20 cellular contexts compared by ENCODE assay signal in the genomic region with DNA sequence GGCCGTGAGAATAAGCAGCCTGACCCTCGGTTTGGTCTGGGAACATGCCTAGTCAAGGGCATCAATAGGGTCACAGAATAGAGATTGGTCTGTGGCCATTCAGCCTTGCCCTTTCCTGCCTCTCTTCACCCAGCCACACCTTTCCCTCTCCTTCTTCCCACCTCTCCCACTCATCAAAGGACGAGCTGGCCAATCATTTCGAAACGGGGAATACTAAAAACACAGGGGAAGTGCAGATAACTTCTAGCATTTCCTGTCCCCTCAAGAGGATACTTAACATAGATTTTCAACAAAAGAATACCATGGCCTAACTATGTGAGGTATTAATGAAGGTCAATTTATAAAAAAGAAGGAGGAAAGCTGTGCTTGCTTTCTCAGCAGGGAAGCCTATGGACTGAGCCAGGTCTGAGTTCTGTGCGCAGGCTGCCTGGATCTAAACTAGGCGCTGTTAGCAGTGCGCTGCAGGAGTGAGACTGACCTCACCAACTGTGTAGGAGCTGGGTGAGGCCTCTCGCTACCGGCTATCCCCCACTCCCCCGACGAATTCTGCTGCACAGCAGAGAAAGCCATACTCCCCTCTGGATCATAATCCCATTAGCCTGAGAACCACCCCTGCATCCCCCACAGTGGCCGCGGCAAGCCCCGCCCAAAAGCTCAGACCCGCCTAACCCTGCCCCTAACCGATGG. TPM values are rescaled to one million over a fixed set of nuclear protein-coding genes. Genes with fewer than 3 reads are reported as not detected.
DNase-seq lines count a peak whose midpoint lies in the region; ATAC-seq, FAIRE-seq and TF ChIP-seq lines count a peak whose summit lies in the region.
"Had no signal": no experiment of that assay in that cellular context is flagged by ENCODE, and none has a peak within 500 bp of the region (broad histone marks: within the 10 kb centered on the region; RNA-seq: fewer than 3 reads in every experiment).

No MANE protein-coding gene starts in this region.

- intact Hi-C loops in colonic mucosa (cut with DNase I) (no loop called here), testis (cut with DNase I; ENCODE audit: low total_unique reads) (no loop called here)
- intact Hi-C loops in activated CD8-positive, alpha-beta T cell treated with anti-CD3 and anti-CD28 coated beads for 36 hours (cut with micrococcal nuclease), result no loop called here

- H3K27ac ChIP-seq in colonic mucosa, result peak overlapping the region; percentile 48
- H3K27ac ChIP-seq in testis, result no peak overlapping the region
- H3K27ac ChIP-seq: 22Rv1, breast epithelium, C4-2B, foreskin keratinocyte, skin epidermis had no signal

- CTCF ChIA-PET in activated CD8-positive, alpha-beta T cell treated with anti-CD3 and anti-CD28 coated beads for 36 hours (lab: Charles Lee), result no interaction called here

- no peak overlapping the region for H3K9ac ChIP-seq in colonic mucosa (ENCODE audit: low read depth in 2 of 2, low read length in 2 of 2)

- POLR2A ChIA-PET in activated CD8-positive, alpha-beta T cell treated with anti-CD3 and anti-CD28 coated beads for 36 hours (lab: Charles Lee), result no interaction called here

- DNase-seq in DMS53 (lab: John Stamatoyannopoulos, UW) (peak; percentile 51), DMS53 treated with DMSO at 0.1 percent for 48 hours (lab: John Stamatoyannopoulos, UW; ENCODE audit: unreplicated experiment) (no peak), colonic mucosa (peak; percentile 53), left kidney (ENCODE audit: low read depth, low spot score) (peak; percentile 88), testis (peak; percentile 34), GM19239 (ENCODE audit: insufficient read length, low spot score) (no peak)
- no peak for DNase-seq in activated CD8-positive, alpha-beta T cell treated with anti-CD3 and anti-CD28 coated beads for 36 hours
- DNase-seq: activated CD8-positive, alpha-beta T cell treated with anti-CD3 and anti-CD28 coated beads, Interleukin-2, amount 10 ng/mL, durations not matched to agents 7 days and 5 days; effector memory CD8-positive, alpha-beta T cell; foreskin keratinocyte; Kasumi-1; NCI-H2029; Right ventricle myocardium superior; T1000 had no signal

- no peak overlapping the region for H3K27ac Mint-ChIP-seq in activated CD8-positive, alpha-beta T cell treated with anti-CD3 and anti-CD28 coated beads for 36 hours
- H3K27ac Mint-ChIP-seq: activated CD8-positive, alpha-beta T cell treated with anti-CD3 and anti-CD28 coated beads, Interleukin-2, amount 10 ng/mL, durations not matched to agents 7 days and 5 days; effector memory CD8-positive, alpha-beta T cell had no signal

- TF ChIP-seq POLR2A in testis (IDR thresholded peaks at IDR 0.05), result no peak

- H3K4me1 Mint-ChIP-seq in activated CD8-positive, alpha-beta T cell treated with anti-CD3 and anti-CD28 coated beads for 36 hours (ENCODE audit: low read depth), result no peaks in the 10 kb centered on the region

- H3K4me3 ChIP-seq in colonic mucosa, result no peak overlapping the region
- peak overlapping the region in 1 of 2 donors; percentile 10 for H3K4me3 ChIP-seq in testis
- H3K4me3 ChIP-seq: breast epithelium, skin epidermis had no signal

- peaks cover 13% of the 10 kb centered on the region for H3K4me1 ChIP-seq in colonic mucosa
- no peaks in the 10 kb centered on the region for H3K4me1 ChIP-seq in testis
- H3K4me1 ChIP-seq: breast epithelium had no signal

- H3K27me3 ChIP-seq in colonic mucosa, result no peaks in the 10 kb centered on the region
- H3K27me3 ChIP-seq in testis, result no peaks in the 10 kb centered on the region
- H3K27me3 ChIP-seq: breast epithelium, foreskin keratinocyte had no signal

- H3K4me3 Mint-ChIP-seq in activated CD8-positive, alpha-beta T cell treated with anti-CD3 and anti-CD28 coated beads for 36 hours, result no peak overlapping the region
- H3K4me3 Mint-ChIP-seq: activated CD8-positive, alpha-beta T cell treated with anti-CD3 and anti-CD28 coated beads, Interleukin-2, amount 10 ng/mL, durations not matched to agents 7 days and 5 days; effector memory CD8-positive, alpha-beta T cell had no signal

- H3K36me3 ChIP-seq in colonic mucosa, result no peaks in the 10 kb centered on the region
- no peaks in the 10 kb centered on the region for H3K36me3 ChIP-seq in testis (ENCODE audit: low read depth, missing control alignments)
- H3K36me3 ChIP-seq: breast epithelium had no signal

- H3K9me3 ChIP-seq in colonic mucosa (no peaks in the 10 kb centered on the region), testis (no peaks in the 10 kb centered on the region)
- H3K9me3 ChIP-seq: breast epithelium had no signal

- H3K9me3 Mint-ChIP-seq in activated CD8-positive, alpha-beta T cell treated with anti-CD3 and anti-CD28 coated beads for 36 hours, result no peaks in the 10 kb centered on the region
- H3K9me3 Mint-ChIP-seq: effector memory CD8-positive, alpha-beta T cell had no signal

- WGBS in testis, 2 donors, result 28 to 30% methylated on average over 16 to 17 of the region's 17 CpGs

- no peaks in the 10 kb centered on the region for H3K36me3 Mint-ChIP-seq in activated CD8-positive, alpha-beta T cell treated with anti-CD3 and anti-CD28 coated beads for 36 hours (ENCODE audit: low read depth)

- ATAC-seq in HG02678 (IDR thresholded peaks at IDR 0.05; ENCODE audit: unreplicated experiment), result no peak
- ATAC-seq in activated CD8-positive, alpha-beta T cell treated with anti-CD3 and anti-CD28 coated beads for 36 hours, result no peak
- ATAC-seq: activated CD8-positive, alpha-beta T cell treated with anti-CD3 and anti-CD28 coated beads, Interleukin-2, amount 10 ng/mL, durations not matched to agents 7 days and 5 days; effector memory CD8-positive, alpha-beta T cell had no signal

- no peak for FAIRE-seq in GM19239 (lab: Jason Lieb, UNC)

- H3K27me3 Mint-ChIP-seq in activated CD8-positive, alpha-beta T cell treated with anti-CD3 and anti-CD28 coated beads for 36 hours, result no peaks in the 10 kb centered on the region

- no peak for TF ChIP-seq CTCF in colonic mucosa (IDR thresholded peaks at IDR 0.05)
- TF ChIP-seq CTCF in testis (IDR thresholded peaks at IDR 0.05), result no peak
- TF ChIP-seq CTCF in activated CD8-positive, alpha-beta T cell treated with anti-CD3 and anti-CD28 coated beads for 36 hours (IDR thresholded peaks at IDR 0.05), result no peak

RNA-seq across cellular contexts. Expression of a gene that starts 27.6 kb away (rescaled TPM):
- 1 to 10 TPM; 5.3 to 6.1 TPM for total RNA-seq in colonic mucosa
- total RNA-seq in testis, result under 1 TPM in 1 of 2 donors, not detected in 1; 0.43 TPM
- 1.3 TPM for polyA plus RNA-seq in testis (ENCODE audit: insufficient read depth, low read depth, low replicate concordance)
- not detected for total RNA-seq in activated CD8-positive, alpha-beta T cell treated with anti-CD3 and anti-CD28 coated beads for 36 hours
- total RNA-seq: activated CD8-positive, alpha-beta T cell treated with anti-CD3 and anti-CD28 coated beads, Interleukin-2, amount 10 ng/mL, durations not matched to agents 7 days and 5 days; foreskin keratinocyte had no signal
- polyA plus RNA-seq: foreskin keratinocyte, neural cell had no signal

Comparison
In these comparisons a context has a peak if more than half of its experiments do, and no peak if none do; other contexts are left out.
1. DNase-seq: peak in DMS53 (single experiment), colonic mucosa (single experiment), left kidney (single experiment) and testis (single experiment); none in DMS53 treated with DMSO at 0.1 percent for 48 hours (single experiment), GM19239 (single experiment) and activated CD8-positive, alpha-beta T cell treated with anti-CD3 and anti-CD28 coated beads for 36 hours (single experiment).
2. RNA of a gene that starts 27.6 kb away (total RNA-seq): 5.3 to 6.1 TPM in colonic mucosa; 0.43 TPM in testis and not detected in activated CD8-positive, alpha-beta T cell treated with anti-CD3 and anti-CD28 coated beads for 36 hours; every median in the first group is over 4 times any median in the second.